9 cellular contexts compared by ENCODE assay signal in the genomic region with DNA sequence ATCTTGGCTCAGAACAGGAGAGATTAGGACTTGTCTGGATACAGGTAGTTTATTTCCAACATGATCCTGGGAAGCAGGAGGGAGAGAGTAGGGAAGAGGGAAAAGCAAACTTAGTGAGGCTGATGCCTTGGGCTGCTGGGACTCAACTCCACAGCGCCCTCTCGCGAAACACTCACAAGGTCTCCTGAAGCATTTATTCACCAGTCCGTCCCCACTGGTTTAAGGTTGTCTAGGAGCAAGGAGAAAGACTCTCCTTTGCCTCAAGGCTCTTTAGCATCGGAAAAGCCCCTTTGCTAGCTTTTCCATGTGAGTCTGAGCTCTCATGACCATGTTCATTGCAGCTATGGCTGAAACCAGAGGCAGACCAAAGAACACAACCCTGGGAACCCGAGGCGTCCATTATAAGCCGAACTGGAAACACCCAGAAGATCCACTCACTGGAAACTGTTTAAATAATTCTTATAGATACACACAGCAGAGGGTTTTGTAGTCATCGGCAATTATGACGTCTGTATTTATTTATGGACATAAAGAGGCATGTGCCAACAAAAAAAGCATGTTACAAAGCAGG.
DNase-seq lines count a peak whose midpoint lies in the region; FAIRE-seq and TF ChIP-seq lines count a peak whose summit lies in the region.
"Had no signal": no experiment of that assay in that cellular context is flagged by ENCODE, and none has a peak within 500 bp of the region (broad histone marks: within the 10 kb centered on the region; RNA-seq: fewer than 3 reads in every experiment).

No MANE protein-coding gene starts in this region.

- FAIRE-seq in D721Med (lab: Jason Lieb, UNC): no peak

- DNase-seq in D721Med (ENCODE audit: insufficient read length, low spot score): no peak
- DNase-seq in erythroblast (lab: John Stamatoyannopoulos, UW): peak; percentile 52 to 68
- DNase-seq in midbrain (lab: John Stamatoyannopoulos, UW): peak; percentile 54
- no peak for DNase-seq in type B pancreatic cell (ENCODE audit: extremely low spot score, unreplicated experiment)
- DNase-seq in NCI-H187 treated with DMSO at 0.1 percent for 48 hours (lab: John Stamatoyannopoulos, UW): no peak
- DNase-seq in NCI-H526 treated with DMSO at 0.1 percent for 48 hours (lab: John Stamatoyannopoulos, UW): no peak

- no peak for TF ChIP-seq EP300 in Ishikawa (IDR thresholded peaks at IDR 0.05; ENCODE audit: borderline replicate concordance)

- H3K4me3 ChIP-seq in WI38 (ENCODE audit: low read depth, low read length): no peak overlapping the region

- peak overlapping the region; percentile 29 for H3K27ac Mint-ChIP-seq in type B pancreatic cell
- H3K27ac Mint-ChIP-seq: naive thymus-derived CD8-positive, alpha-beta T cell had no signal

- H3K36me3 Mint-ChIP-seq in type B pancreatic cell: peaks cover 4% of the 10 kb centered on the region
- H3K36me3 Mint-ChIP-seq: naive thymus-derived CD8-positive, alpha-beta T cell had no signal

- peaks cover 6% of the 10 kb centered on the region for H3K27me3 Mint-ChIP-seq in type B pancreatic cell

- TF ChIP-seq POLR2A in erythroblast (IDR thresholded peaks at IDR 0.05; ENCODE audit: low read length): no peak

- peak overlapping the region; percentile 55 for H3K4me3 Mint-ChIP-seq in type B pancreatic cell
- H3K4me3 Mint-ChIP-seq: naive thymus-derived CD8-positive, alpha-beta T cell had no signal

- peaks cover 11% of the 10 kb centered on the region for H3K4me1 Mint-ChIP-seq in type B pancreatic cell (ENCODE audit: unreplicated experiment)

- TF ChIP-seq CTCF in D721Med (IDR thresholded peaks at IDR 0.05; ENCODE audit: insufficient read depth, missing control alignments): peak; percentile 57
- TF ChIP-seq CTCF in WI38 (IDR thresholded peaks at IDR 0.05; ENCODE audit: low read depth, low read length): peak; percentile 71
- peak; percentile 81 for TF ChIP-seq CTCF in type B pancreatic cell (conservative IDR thresholded peaks at IDR 0.05)

- TF ChIP-seq RAD21 in Ishikawa (IDR thresholded peaks at IDR 0.05; ENCODE audit: low read depth): peak; percentile 42

- peaks cover 5% of the 10 kb centered on the region for H3K9me3 Mint-ChIP-seq in type B pancreatic cell

TF ChIP-seq in Ishikawa, 13 proteins besides CTCF, POLR2A, EP300 and RAD21:
- TF ChIP-seq EGR1 (IDR thresholded peaks at IDR 0.05): no peak
- TF ChIP-seq TAF1 (IDR thresholded peaks at IDR 0.05; ENCODE audit: low read depth): no peak
- TF ChIP-seq CEBPB (IDR thresholded peaks at IDR 0.05): no peak
- no peak for TF ChIP-seq ZBTB7A (IDR thresholded peaks at IDR 0.05; ENCODE audit: low read depth)
- no peak for TF ChIP-seq TCF12 (IDR thresholded peaks at IDR 0.05; ENCODE audit: low read depth)
- no peak for TF ChIP-seq NFIC (IDR thresholded peaks at IDR 0.05)

Comparison
In these comparisons a context has a peak if more than half of its experiments do, and no peak if none do; other contexts are left out.
1. DNase-seq: peak in erythroblast (2 of 2) and midbrain (single experiment); none in D721Med (single experiment), type B pancreatic cell (single experiment), NCI-H187 treated with DMSO at 0.1 percent for 48 hours (single experiment) and NCI-H526 treated with DMSO at 0.1 percent for 48 hours (single experiment).
2. Peak in every context shown above with its lines, with median percentiles within 50 percentile points of each other: CTCF ChIP-seq.